ENCODE assay signal across 1 cellular context in genomic region chr4:9904976-9905587, GRCh38.
TF ChIP-seq lines count a peak whose summit lies in the region.

No MANE protein-coding gene starts in this region.

TF ChIP-seq in GM23338, 12 proteins besides CTCF, POLR2A, EP300 and RAD21:
- TF ChIP-seq ZNF462 (CRISPR knock-in tag; IDR thresholded peaks at IDR 0.05) = no peak
- TF ChIP-seq ZNF331 (CRISPR knock-in tag; IDR thresholded peaks at IDR 0.05; ENCODE audit: low read depth) = no peak
- TF ChIP-seq CREB1 (CRISPR knock-in tag; IDR thresholded peaks at IDR 0.05; ENCODE audit: low read depth) = no peak
- no peak for TF ChIP-seq EZH2 (IDR thresholded peaks at IDR 0.05; ENCODE audit: low read depth, unreplicated experiment)
- no peak for TF ChIP-seq REST (IDR thresholded peaks at IDR 0.05; ENCODE audit: unreplicated experiment)
- TF ChIP-seq NANOG (IDR thresholded peaks at IDR 0.05; ENCODE audit: borderline replicate concordance) = no peak
- TF ChIP-seq JUNB (IDR thresholded peaks at IDR 0.05; ENCODE audit: unreplicated experiment) = no peak
- TF ChIP-seq STAT1 (IDR thresholded peaks at IDR 0.05; ENCODE audit: unreplicated experiment) = no peak
- TF ChIP-seq EZH2phosphoT487 (IDR thresholded peaks at IDR 0.05; ENCODE audit: unreplicated experiment) = no peak
- TF ChIP-seq POLR2AphosphoS5 (IDR thresholded peaks at IDR 0.05; ENCODE audit: low read depth) = no peak
- TF ChIP-seq ZNF114 (CRISPR knock-in tag; IDR thresholded peaks at IDR 0.05) = no peak
